ENCODE assay signal across 1 cellular context in the genomic region with DNA sequence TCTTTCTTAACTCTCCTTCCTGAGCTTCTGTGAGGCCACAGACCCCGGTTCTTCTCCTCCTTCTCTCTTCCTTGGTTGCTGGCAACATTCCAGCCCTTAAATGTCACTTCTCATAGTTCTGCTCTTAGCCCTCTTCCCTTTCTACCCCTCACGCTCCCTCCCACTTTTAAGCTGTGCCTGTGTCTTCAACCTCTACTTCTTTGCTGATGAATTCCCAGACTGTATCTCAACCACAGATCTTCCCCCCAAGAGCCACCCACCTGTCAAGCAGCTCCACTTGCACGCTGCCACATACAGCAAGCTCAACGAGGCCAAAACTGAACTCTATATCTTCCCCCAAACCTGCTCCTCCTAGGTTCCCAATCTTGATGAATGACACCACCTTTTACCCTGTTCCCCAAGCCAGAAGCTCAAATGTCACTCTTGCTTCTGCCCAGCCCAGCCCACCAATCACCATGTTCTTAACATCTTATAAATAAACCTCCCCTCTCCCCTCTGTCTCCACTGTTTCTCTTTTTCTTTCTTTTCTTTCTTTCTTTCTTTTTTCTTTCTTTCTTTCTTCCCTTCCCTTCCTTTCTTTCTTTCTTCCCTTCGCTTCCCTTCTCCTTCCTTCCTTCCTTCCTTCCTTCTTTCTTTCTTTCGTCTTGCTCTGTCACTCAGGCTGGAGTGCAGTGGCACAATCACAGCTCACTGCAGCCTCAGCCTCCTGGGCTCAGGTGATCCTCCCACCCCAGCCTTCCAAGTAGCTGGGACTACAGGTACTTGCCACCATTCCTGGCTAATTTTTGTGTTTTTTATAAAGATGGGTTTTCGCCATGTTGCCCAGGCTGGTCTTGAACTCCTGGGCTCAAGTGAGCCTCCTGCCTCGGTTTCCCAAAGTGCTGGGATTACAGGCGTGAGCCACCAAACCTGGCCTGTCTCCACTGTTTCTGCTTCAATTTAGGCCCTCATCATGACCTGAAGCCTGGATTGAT.
TF ChIP-seq lines count a peak whose summit lies in the region.

No MANE protein-coding gene starts in this region.

TF ChIP-seq in WTC11, 78 proteins besides CTCF, POLR2A, EP300 and RAD21 (continued from another document):
- TF ChIP-seq MYBL2 (CRISPR knock-in tag; IDR thresholded peaks at IDR 0.05) = no peak
- TF ChIP-seq ZNF138 (CRISPR knock-in tag; conservative IDR thresholded peaks at IDR 0.05) = no peak
- TF ChIP-seq, protein P1, sequence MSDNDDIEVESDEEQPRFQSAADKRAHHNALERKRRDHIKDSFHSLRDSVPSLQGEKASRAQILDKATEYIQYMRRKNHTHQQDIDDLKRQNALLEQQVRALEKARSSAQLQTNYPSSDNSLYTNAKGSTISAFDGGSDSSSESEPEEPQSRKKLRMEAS (CRISPR knock-in tag; IDR thresholded peaks at IDR 0.05) = no peak
- TF ChIP-seq HMGA2 (CRISPR knock-in tag; IDR thresholded peaks at IDR 0.05) = no peak
- TF ChIP-seq, protein P2, sequence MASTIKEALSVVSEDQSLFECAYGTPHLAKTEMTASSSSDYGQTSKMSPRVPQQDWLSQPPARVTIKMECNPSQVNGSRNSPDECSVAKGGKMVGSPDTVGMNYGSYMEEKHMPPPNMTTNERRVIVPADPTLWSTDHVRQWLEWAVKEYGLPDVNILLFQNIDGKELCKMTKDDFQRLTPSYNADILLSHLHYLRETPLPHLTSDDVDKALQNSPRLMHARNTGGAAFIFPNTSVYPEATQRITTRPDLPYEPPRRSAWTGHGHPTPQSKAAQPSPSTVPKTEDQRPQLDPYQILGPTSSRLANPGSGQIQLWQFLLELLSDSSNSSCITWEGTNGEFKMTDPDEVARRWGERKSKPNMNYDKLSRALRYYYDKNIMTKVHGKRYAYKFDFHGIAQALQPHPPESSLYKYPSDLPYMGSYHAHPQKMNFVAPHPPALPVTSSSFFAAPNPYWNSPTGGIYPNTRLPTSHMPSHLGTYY (CRISPR knock-in tag; IDR thresholded peaks at IDR 0.05) = no peak
- TF ChIP-seq, protein P3, sequence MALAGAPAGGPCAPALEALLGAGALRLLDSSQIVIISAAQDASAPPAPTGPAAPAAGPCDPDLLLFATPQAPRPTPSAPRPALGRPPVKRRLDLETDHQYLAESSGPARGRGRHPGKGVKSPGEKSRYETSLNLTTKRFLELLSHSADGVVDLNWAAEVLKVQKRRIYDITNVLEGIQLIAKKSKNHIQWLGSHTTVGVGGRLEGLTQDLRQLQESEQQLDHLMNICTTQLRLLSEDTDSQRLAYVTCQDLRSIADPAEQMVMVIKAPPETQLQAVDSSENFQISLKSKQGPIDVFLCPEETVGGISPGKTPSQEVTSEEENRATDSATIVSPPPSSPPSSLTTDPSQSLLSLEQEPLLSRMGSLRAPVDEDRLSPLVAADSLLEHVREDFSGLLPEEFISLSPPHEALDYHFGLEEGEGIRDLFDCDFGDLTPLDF (CRISPR knock-in tag; IDR thresholded peaks at IDR 0.05) = no peak
